ENCODE assay signal across 18 cellular contexts in the genomic region with DNA sequence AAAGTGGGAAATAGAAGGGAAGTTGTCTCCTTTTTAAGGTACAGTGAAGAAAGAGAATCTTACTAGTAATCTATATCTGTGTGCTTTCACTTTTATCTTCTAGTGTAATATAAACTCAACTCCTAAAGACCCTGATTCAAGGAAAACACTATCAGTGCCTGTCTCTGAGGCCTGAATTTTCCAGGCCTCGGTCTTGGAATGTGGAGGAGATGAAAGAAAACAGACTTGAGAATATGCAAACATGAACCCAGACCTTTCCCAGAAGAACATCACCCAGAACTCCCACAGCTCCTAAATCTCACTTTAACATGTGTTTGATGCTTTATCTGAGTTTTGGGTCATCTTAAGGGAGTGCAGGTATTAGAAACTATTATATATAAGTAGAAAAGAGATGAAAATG. TPM values are rescaled to one million over a fixed set of nuclear protein-coding genes. Genes with fewer than 3 reads are reported as not detected.
DNase-seq lines count a peak whose midpoint lies in the region; ATAC-seq, FAIRE-seq and TF ChIP-seq lines count a peak whose summit lies in the region.
"Had no signal": no experiment of that assay in that cellular context is flagged by ENCODE, and none has a peak within 500 bp of the region (broad histone marks: within the 10 kb centered on the region; RNA-seq: fewer than 3 reads in every experiment).

No MANE protein-coding gene starts in this region.

- H3K4me3 ChIP-seq in Panc1 (ENCODE audit: low read depth in 2 of 2, low read length in 2 of 2) (no peak overlapping the region), mesendoderm (ENCODE audit: low read length) (no peak overlapping the region)
- H3K4me3 ChIP-seq: GM23248, SJCRH30 had no signal

- BruUV-seq in Panc1 (replicated peaks; lab: Mats Ljungman, UMichigan), result no TSS peak

- H3K56ac ChIP-seq in mesendoderm (ENCODE audit: low read length), result no peak overlapping the region

- H3K4ac ChIP-seq in mesendoderm (ENCODE audit: low read depth, low read length), result no peak overlapping the region

- CTCF ChIA-PET in Panc1 (lab: Charles Lee), result no interaction called here

- H3K4me1 ChIP-seq in Panc1 (ENCODE audit: control insufficient read depth, insufficient read depth, low read length), result peaks cover 32% of the 10 kb centered on the region
- no peaks in the 10 kb centered on the region for H3K4me1 ChIP-seq in mesendoderm (ENCODE audit: control insufficient read depth, low read depth, low read length)
- H3K4me1 ChIP-seq: SJCRH30 had no signal

- no peaks in the 10 kb centered on the region for H3K79me1 ChIP-seq in mesendoderm (ENCODE audit: low read length)

- H3K27ac ChIP-seq in Panc1 (ENCODE audit: low read length) (peak overlapping the region; percentile 64), mesendoderm (ENCODE audit: low read depth, low read length) (no peak overlapping the region)
- H3K27ac ChIP-seq: GM23248, HL-60, SJCRH30 had no signal

- no peak overlapping the region for H3K4me2 ChIP-seq in mesendoderm (ENCODE audit: low read length)

- H3K9ac ChIP-seq in mesendoderm (ENCODE audit: low read length), result no peak overlapping the region
- H3K9ac ChIP-seq: GM23248 had no signal

- no peak overlapping the region for H2AK5ac ChIP-seq in mesendoderm (ENCODE audit: low read length)

- no peak for TF ChIP-seq CTCF in Panc1 (IDR thresholded peaks at IDR 0.05)

- H3K36me3 ChIP-seq in Panc1 (ENCODE audit: control insufficient read depth, insufficient read depth, low read length), result no peaks in the 10 kb centered on the region
- H3K36me3 ChIP-seq in mesendoderm (ENCODE audit: control insufficient read depth, insufficient read depth, low read length), result no peaks in the 10 kb centered on the region

- H4K8ac ChIP-seq in mesendoderm (ENCODE audit: low read depth, low read length), result no peak overlapping the region

- no peak overlapping the region for H2BK5ac ChIP-seq in mesendoderm (ENCODE audit: low read length)

- in situ Hi-C loops in Panc1 (cut with HindIII; ENCODE audit: low pct_unique_long_range_greater_than_20kb, low sequenced_read_pairs), result no loop called here

- POLR2A ChIA-PET in Panc1 (lab: Charles Lee), result no interaction called here

- no peak for DNase-seq in Panc1 (ENCODE audit: low read depth, low spot score)
- DNase-seq in mesendoderm, result peak; percentile 27
- DNase-seq in smooth muscle cell of the brain vasculature (ENCODE audit: low read depth, low spot score), result peak; percentile 9
- no peak for DNase-seq in NCI-H2227 treated with DMSO at 0.1 percent for 48 hours (lab: John Stamatoyannopoulos, UW)
- no peak for DNase-seq in dedifferentiated amniotic fluid mesenchymal stem cell (ENCODE audit: extremely low spot score)
- DNase-seq: CD4-positive, alpha-beta memory T cell; GM23248; NCI-H146; NCI-H2081; NCI-H510A; NCI-H774; PC-3; SJCRH30 had no signal

- no peaks in the 10 kb centered on the region for H3K79me2 ChIP-seq in mesendoderm (ENCODE audit: control insufficient read depth, insufficient read depth, low read length)

- intact Hi-C loops in Panc1 (cut with micrococcal nuclease; ENCODE audit: unreplicated experiment), result no loop called here

- ATAC-seq in Panc1 (no peak), GM21529 (IDR thresholded peaks at IDR 0.05; ENCODE audit: unreplicated experiment) (no peak)
- ATAC-seq: HCT116, PC-3 had no signal

- no CpG with 5 or more reads among the region's 1 CpG for WGBS in mesendoderm (ENCODE audit: extremely low coverage, insufficient coverage, low lambda C conversion rate)

- H3K18ac ChIP-seq in mesendoderm (ENCODE audit: low read length), result no peak overlapping the region

- H2BK120ac ChIP-seq in mesendoderm (ENCODE audit: low read depth, low read length), result no peak overlapping the region

- H2BK15ac ChIP-seq in mesendoderm (replicated peaks; ENCODE audit: low read depth), result no peak overlapping the region

- H3K9me3 ChIP-seq in Panc1 (ENCODE audit: control insufficient read depth, insufficient read depth, low read depth, low read length), result no peaks in the 10 kb centered on the region
- H3K9me3 ChIP-seq: SJCRH30 had no signal

- FAIRE-seq in endometrium (lab: Jason Lieb, UNC), result peak; percentile 8
- FAIRE-seq: HTR-8/SVneo had no signal

- H3K23ac ChIP-seq in mesendoderm (ENCODE audit: low read length), result no peak overlapping the region

- no peak overlapping the region for H4K5ac ChIP-seq in mesendoderm (ENCODE audit: low read length)

- H3K27me3 ChIP-seq in Panc1 (ENCODE audit: control insufficient read depth, insufficient read depth, low read length) (no peaks in the 10 kb centered on the region), mesendoderm (ENCODE audit: insufficient read depth, low read length, poor library complexity) (no peaks in the 10 kb centered on the region)
- H3K27me3 ChIP-seq: SJCRH30 had no signal

RNA-seq across cellular contexts. Expression of gene EPB41L5, which starts 51.8 kb away (rescaled TPM):
- 42.2 TPM for total RNA-seq in Panc1 (2021; ENCODE audit: unreplicated experiment)
- polyA plus RNA-seq in Panc1 (2012; ENCODE audit: insufficient read length), result 17.8 TPM
- 16.5 TPM for polyA plus RNA-seq in mesendoderm (2013, experiment 1 of 2)
- polyA plus RNA-seq in mesendoderm (2013, experiment 2 of 2), result 15.8 TPM

Comparison
In these comparisons a context has a peak if more than half of its experiments do, and no peak if none do; other contexts are left out.
1. DNase-seq: peak in mesendoderm (single experiment) and smooth muscle cell of the brain vasculature (single experiment); none in Panc1 (single experiment), NCI-H2227 treated with DMSO at 0.1 percent for 48 hours (single experiment) and dedifferentiated amniotic fluid mesenchymal stem cell (single experiment).